In genomic region chr15:34133511-34133910, GRCh38 we compare ENCODE assay signal across 24 cellular contexts.
"Had no signal": no experiment of that assay in that cellular context is flagged by ENCODE, and none has a peak within 500 bp of the region (broad histone marks: within the 10 kb centered on the region; RNA-seq: fewer than 3 reads in every experiment).

No MANE protein-coding gene starts in this region.

- H3K27ac Mint-ChIP-seq: activated CD8-positive, alpha-beta memory T cell treated with anti-CD3 and anti-CD28 coated beads, Interleukin-2, amount 10 ng/mL, durations not matched to agents 7 days and 5 days; activated naive CD4-positive, alpha-beta T cell treated with anti-CD3 and anti-CD28 coated beads for 36 hours; activated naive CD8-positive, alpha-beta T cell; activated T-helper 17 cell treated with anti-CD3 and anti-CD28 coated beads, Interleukin-2, amount 50 U/mL, for 72 hours; T-helper 17 cell; WTC11 had no signal

- H3K4me1 Mint-ChIP-seq: activated CD8-positive, alpha-beta memory T cell treated with anti-CD3 and anti-CD28 coated beads, Interleukin-2, amount 10 ng/mL, durations not matched to agents 7 days and 5 days; activated T-helper 17 cell treated with anti-CD3 and anti-CD28 coated beads, Interleukin-2, amount 50 U/mL, for 72 hours; T-helper 17 cell; WTC11 had no signal

- ATAC-seq: activated CD8-positive, alpha-beta memory T cell treated with anti-CD3 and anti-CD28 coated beads, Interleukin-2, amount 10 ng/mL, durations not matched to agents 7 days and 5 days; activated T-cell treated with anti-CD3 and anti-CD28 coated beads, Interleukin-2, amount 50 U/mL, for 4 hours; activated T-helper 17 cell treated with anti-CD3 and anti-CD28 coated beads, Interleukin-2, amount 50 U/mL, for 72 hours; T-helper 17 cell; WTC11 had no signal

- H3K4me3 ChIP-seq: cardiac muscle cell, PC-9 had no signal

- H3K9me3 Mint-ChIP-seq: activated naive CD4-positive, alpha-beta T cell treated with anti-CD3 and anti-CD28 coated beads for 36 hours; activated T-cell treated with anti-CD3 and anti-CD28 coated beads, Interleukin-2, amount 50 U/mL, for 4 hours; activated T-helper 17 cell treated with anti-CD3 and anti-CD28 coated beads, Interleukin-2, amount 50 U/mL, for 72 hours; brain; WTC11 had no signal

- H3K27me3 ChIP-seq: cardiac muscle cell had no signal

- H3K27ac ChIP-seq: cardiac muscle cell, KMS-11, PC-9 had no signal

- H3K4me2 ChIP-seq: KMS-11, PC-9 had no signal

- H3K36me3 Mint-ChIP-seq: activated naive CD8-positive, alpha-beta T cell had no signal

- H3K9ac ChIP-seq: KMS-11 had no signal

- H3K4me3 Mint-ChIP-seq: activated CD8-positive, alpha-beta memory T cell treated with anti-CD3 and anti-CD28 coated beads, Interleukin-2, amount 10 ng/mL, durations not matched to agents 7 days and 5 days; activated naive CD4-positive, alpha-beta T cell treated with anti-CD3 and anti-CD28 coated beads for 36 hours; activated naive CD8-positive, alpha-beta T cell; activated T-cell treated with anti-CD3 and anti-CD28 coated beads, Interleukin-2, amount 50 U/mL, for 4 hours; activated T-helper 17 cell treated with anti-CD3 and anti-CD28 coated beads, Interleukin-2, amount 50 U/mL, for 72 hours; brain; T-helper 17 cell; WTC11 had no signal

- H2AFZ ChIP-seq: PC-9 had no signal

- H3K27me3 Mint-ChIP-seq: activated CD8-positive, alpha-beta memory T cell treated with anti-CD3 and anti-CD28 coated beads, Interleukin-2, amount 10 ng/mL, durations not matched to agents 7 days and 5 days; activated naive CD8-positive, alpha-beta T cell; activated T-helper 17 cell treated with anti-CD3 and anti-CD28 coated beads, Interleukin-2, amount 50 U/mL, for 72 hours; brain; T-helper 17 cell had no signal

- FAIRE-seq: astrocyte had no signal

- DNase-seq: activated CD4-positive, alpha-beta T cell treated with anti-CD3 and anti-CD28 coated beads for 48 hours; activated CD4-positive, alpha-beta T cell treated with anti-CD3 and anti-CD28 coated beads, Interleukin-2, amount 50 U/mL, for 48 hours; activated CD4-positive, CD25-positive, alpha-beta regulatory T cell treated with anti-CD3 and anti-CD28 coated beads, Interleukin-2, amount 50 U/mL, for 72 hours; activated CD8-positive, alpha-beta memory T cell treated with anti-CD3 and anti-CD28 coated beads, Interleukin-2, amount 10 ng/mL, durations not matched to agents 7 days and 5 days; activated gamma-delta T cell; activated naive CD4-positive, alpha-beta T cell treated with anti-CD3 and anti-CD28 coated beads for 36 hours; activated T-cell treated with anti-CD3 and anti-CD28 coated beads, Interleukin-2, amount 50 U/mL, for 4 hours; amygdala; NCI-H1092 treated with DMSO at 0.1 percent for 48 hours; NCI-H1436; NCI-H1694 treated with DMSO at 0.1 percent for 48 hours; NCI-H2081; NCI-H510A treated with DMSO at 0.1 percent for 48 hours; PC-9; SIG-M5; T-helper 17 cell; T-helper 9 cell had no signal
